22 cellular contexts compared by ENCODE assay signal in the genomic region with DNA sequence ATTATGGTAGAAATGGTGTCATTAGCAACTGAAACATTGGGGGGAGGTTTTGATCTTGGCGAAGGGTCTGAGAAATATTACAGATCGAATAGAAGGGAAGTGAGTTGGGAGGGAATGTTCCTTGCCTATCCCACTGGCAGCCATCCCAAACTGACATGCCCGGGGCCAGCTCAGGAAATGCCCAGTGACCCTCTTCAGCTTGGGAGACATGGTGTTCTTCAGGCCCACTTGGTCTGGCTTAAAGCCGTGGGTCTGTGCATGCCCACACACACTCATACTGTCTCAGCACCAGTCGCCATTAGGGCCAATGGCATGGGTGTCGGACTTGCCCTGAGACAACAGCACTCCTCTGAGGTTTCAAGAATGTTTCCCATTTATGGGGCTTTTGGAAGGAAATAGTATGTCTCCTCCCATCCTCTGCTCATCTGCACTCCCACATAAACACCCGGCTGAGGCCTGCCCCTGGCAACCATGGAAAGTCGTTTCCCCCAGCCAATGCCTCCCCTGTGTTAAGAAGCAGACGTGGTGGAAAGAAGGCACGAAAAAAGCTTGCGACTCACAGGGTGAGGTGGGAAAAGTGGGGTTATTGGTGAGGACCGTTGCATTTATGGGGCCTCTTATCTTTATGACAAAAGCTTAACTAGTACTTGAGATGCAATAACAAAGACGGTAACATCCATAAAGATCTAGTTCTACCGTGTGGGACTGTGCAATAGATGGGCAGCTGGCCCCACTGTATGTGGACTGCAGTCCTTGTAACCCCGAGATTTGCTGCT. TPM values are rescaled to one million over a fixed set of nuclear protein-coding genes. Genes with fewer than 3 reads are reported as not detected.
"Had no signal": no experiment of that assay in that cellular context is flagged by ENCODE, and none has a peak within 500 bp of the region (broad histone marks: within the 10 kb centered on the region; RNA-seq: fewer than 3 reads in every experiment).

No MANE protein-coding gene starts in this region.

- H3K27me3 Mint-ChIP-seq: activated naive CD4-positive, alpha-beta T cell treated with anti-CD3 and anti-CD28 coated beads, Interleukin-2, amount 50 U/mL, for 24 hours had no signal

- DNase-seq: activated CD4-positive, alpha-beta T cell treated with anti-CD3 and anti-CD28 coated beads, Interleukin-2, amount 50 U/mL, for 48 hours; activated CD8-positive, alpha-beta memory T cell treated with anti-CD3 and anti-CD28 coated beads, Interleukin-2, amount 10 ng/mL, durations not matched to agents 7 days and 5 days; activated T-cell treated with anti-CD3 and anti-CD28 coated beads, Interleukin-2, amount 50 U/mL, for 1 hour; caudate nucleus; esophagus squamous epithelium; foreskin keratinocyte; glutamatergic neuron; kidney glomerular epithelial cell; mesendoderm; T-helper 1 cell; T1000; WERI-Rb-1 had no signal

- H3K9me3 ChIP-seq: adrenal gland, esophagus squamous epithelium, thoracic aorta had no signal

- H3K36me3 ChIP-seq: adrenal gland, esophagus squamous epithelium, thoracic aorta, WERI-Rb-1 had no signal

- H3K4me1 Mint-ChIP-seq: activated CD8-positive, alpha-beta memory T cell treated with anti-CD3 and anti-CD28 coated beads, Interleukin-2, amount 10 ng/mL, durations not matched to agents 7 days and 5 days; activated naive CD4-positive, alpha-beta T cell treated with anti-CD3 and anti-CD28 coated beads, Interleukin-2, amount 50 U/mL, for 24 hours; stimulated activated effector memory CD8-positive, alpha-beta T cell treated with anti-CD3 and anti-CD28 coated beads, Interleukin-12 subunit alpha, Interleukin-12 subunit beta, amount 100 ng/mL, for 72 hours had no signal

- H3K4me3 ChIP-seq: adrenal gland, esophagus squamous epithelium, thoracic aorta had no signal

- H3K27me3 ChIP-seq: adrenal gland had no signal

- ATAC-seq: activated CD8-positive, alpha-beta memory T cell treated with anti-CD3 and anti-CD28 coated beads, Interleukin-2, amount 10 ng/mL, durations not matched to agents 7 days and 5 days; foreskin keratinocyte; stimulated activated effector memory CD8-positive, alpha-beta T cell treated with anti-CD3 and anti-CD28 coated beads, Interleukin-12 subunit alpha, Interleukin-12 subunit beta, amount 100 ng/mL, for 72 hours had no signal

- H3K4me1 ChIP-seq: adrenal gland, foreskin keratinocyte had no signal

- H3K27ac Mint-ChIP-seq: activated CD8-positive, alpha-beta memory T cell treated with anti-CD3 and anti-CD28 coated beads, Interleukin-2, amount 10 ng/mL, durations not matched to agents 7 days and 5 days; activated naive CD4-positive, alpha-beta T cell treated with anti-CD3 and anti-CD28 coated beads, Interleukin-2, amount 50 U/mL, for 24 hours had no signal

- H3K36me3 Mint-ChIP-seq: activated CD8-positive, alpha-beta memory T cell treated with anti-CD3 and anti-CD28 coated beads, Interleukin-2, amount 10 ng/mL, durations not matched to agents 7 days and 5 days; activated naive CD4-positive, alpha-beta T cell treated with anti-CD3 and anti-CD28 coated beads, Interleukin-2, amount 50 U/mL, for 24 hours; stimulated activated effector memory CD8-positive, alpha-beta T cell treated with anti-CD3 and anti-CD28 coated beads, Interleukin-12 subunit alpha, Interleukin-12 subunit beta, amount 100 ng/mL, for 72 hours had no signal

- H3K9me3 Mint-ChIP-seq: activated naive CD4-positive, alpha-beta T cell treated with anti-CD3 and anti-CD28 coated beads, Interleukin-2, amount 50 U/mL, for 24 hours; stimulated activated effector memory CD8-positive, alpha-beta T cell treated with anti-CD3 and anti-CD28 coated beads, Interleukin-12 subunit alpha, Interleukin-12 subunit beta, amount 100 ng/mL, for 72 hours had no signal

- H3K27ac ChIP-seq: adrenal gland, esophagus squamous epithelium, foreskin keratinocyte, thoracic aorta, WERI-Rb-1 had no signal

- H3K4me3 Mint-ChIP-seq: activated CD8-positive, alpha-beta memory T cell treated with anti-CD3 and anti-CD28 coated beads, Interleukin-2, amount 10 ng/mL, durations not matched to agents 7 days and 5 days; activated naive CD4-positive, alpha-beta T cell treated with anti-CD3 and anti-CD28 coated beads, Interleukin-2, amount 50 U/mL, for 24 hours; stimulated activated effector memory CD8-positive, alpha-beta T cell treated with anti-CD3 and anti-CD28 coated beads, Interleukin-12 subunit alpha, Interleukin-12 subunit beta, amount 100 ng/mL, for 72 hours had no signal

- FAIRE-seq: colon had no signal

RNA-seq across cellular contexts. Expression of gene RNF186, which starts 2.0 kb away (rescaled TPM):
- total RNA-seq: activated CD8-positive, alpha-beta memory T cell treated with anti-CD3 and anti-CD28 coated beads, Interleukin-2, amount 10 ng/mL, durations not matched to agents 7 days and 5 days; adrenal gland; esophagus squamous epithelium; foreskin keratinocyte; myocyte; omental fat pad; pulmonary artery endothelial cell; thoracic aorta; ureter had no signal
- polyA plus RNA-seq: adrenal gland, foreskin keratinocyte, neural cell had no signal

RNA-seq across cellular contexts. Expression of gene TMCO4, which starts 13.3 kb away (rescaled TPM):
- polyA plus RNA-seq: neural cell had no signal
